ENCODE assay signal across 13 cellular contexts in the genomic region with DNA sequence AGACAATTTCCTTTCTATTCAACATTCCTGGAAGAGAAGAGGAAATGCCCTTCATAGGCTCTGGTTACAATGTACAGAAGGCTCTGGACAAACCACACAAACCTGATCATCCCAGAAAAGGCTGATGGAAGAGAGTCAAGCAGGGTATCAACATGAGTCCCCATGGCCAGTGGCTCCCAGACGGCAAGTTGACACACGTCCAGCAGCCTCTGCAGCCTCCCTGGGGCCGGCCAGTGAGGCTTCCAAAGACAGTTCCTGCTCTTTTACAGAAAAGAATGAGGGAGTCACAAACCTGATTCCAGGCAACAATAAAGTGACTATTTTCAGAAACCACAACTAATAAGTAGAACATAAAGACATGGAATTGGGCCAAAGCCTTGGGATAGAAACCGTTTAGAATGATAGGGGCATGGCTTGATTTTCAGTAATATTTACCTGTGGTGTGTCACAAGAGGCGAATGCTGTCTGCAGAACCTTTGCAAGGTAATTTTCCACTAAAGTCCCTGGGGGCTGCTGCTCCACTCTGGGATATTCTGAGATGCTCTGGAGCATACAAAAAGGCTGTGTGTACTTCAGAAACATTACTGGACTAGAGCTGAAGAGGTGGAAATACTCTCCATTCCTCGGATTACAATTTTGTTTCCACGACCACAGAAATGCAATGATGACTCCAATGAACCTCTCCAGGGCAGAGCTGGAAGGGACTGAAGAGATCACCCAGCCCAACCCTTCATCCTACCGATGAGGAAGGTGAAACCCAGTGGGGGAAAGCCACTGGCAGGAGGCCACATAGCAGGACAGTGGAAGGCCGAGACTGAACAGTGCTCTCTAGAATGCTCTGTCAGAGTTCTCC.
DNase-seq lines count a peak whose midpoint lies in the region; ATAC-seq lines count a peak whose summit lies in the region.
"Had no signal": no experiment of that assay in that cellular context is flagged by ENCODE, and none has a peak within 500 bp of the region (broad histone marks: within the 10 kb centered on the region; RNA-seq: fewer than 3 reads in every experiment).

No MANE protein-coding gene starts in this region.

- peak overlapping the region; percentile 53 for H3K27ac ChIP-seq in caudate nucleus (ENCODE audit: low read depth, low read length)
- H3K27ac ChIP-seq: body of pancreas, WERI-Rb-1 had no signal

- ATAC-seq in GM18868 (IDR thresholded peaks at IDR 0.05; ENCODE audit: unreplicated experiment): no peak
- ATAC-seq: body of pancreas; stimulated activated naive CD8-positive, alpha-beta T cell treated with anti-CD3 and anti-CD28 coated beads, Interleukin-15, amount 100 ng/mL, for 72 hours had no signal

- DNase-seq in ELR (ENCODE audit: low read depth) (peak; percentile 21), NCI-H2107 treated with DMSO at 0.1 percent for 48 hours (lab: John Stamatoyannopoulos, UW; ENCODE audit: unreplicated experiment) (peak; percentile 70), caudate nucleus (lab: John Stamatoyannopoulos, UW) (peak in 1 of 61 donors; percentile 8), non-pigmented ciliary epithelial cell (ENCODE audit: low read depth) (peak; percentile 49), NCI-H748 (lab: John Stamatoyannopoulos, UW; ENCODE audit: unreplicated experiment) (no peak)
- no peak for DNase-seq in stimulated activated naive CD4-positive, alpha-beta T cell (lab: John Stamatoyannopoulos, UW)
- DNase-seq: body of pancreas; MV-4-11; NCI-H82; stimulated activated CD4-positive, alpha-beta T cell treated with anti-CD3 and anti-CD28 coated beads, Interleukin-4, amount 100 ng/mL, for 24 hours; stimulated activated naive CD8-positive, alpha-beta T cell treated with anti-CD3 and anti-CD28 coated beads, Interleukin-15, amount 100 ng/mL, for 72 hours; WERI-Rb-1 had no signal

Comparison
In these comparisons a context has a peak if more than half of its experiments do, and no peak if none do; other contexts are left out.
1. DNase-seq: peak in ELR (single experiment), NCI-H2107 treated with DMSO at 0.1 percent for 48 hours (single experiment) and non-pigmented ciliary epithelial cell (single experiment); none in NCI-H748 (single experiment) and stimulated activated naive CD4-positive, alpha-beta T cell (0 of 6).